ENCODE assay signal across 12 cellular contexts in the genomic region with DNA sequence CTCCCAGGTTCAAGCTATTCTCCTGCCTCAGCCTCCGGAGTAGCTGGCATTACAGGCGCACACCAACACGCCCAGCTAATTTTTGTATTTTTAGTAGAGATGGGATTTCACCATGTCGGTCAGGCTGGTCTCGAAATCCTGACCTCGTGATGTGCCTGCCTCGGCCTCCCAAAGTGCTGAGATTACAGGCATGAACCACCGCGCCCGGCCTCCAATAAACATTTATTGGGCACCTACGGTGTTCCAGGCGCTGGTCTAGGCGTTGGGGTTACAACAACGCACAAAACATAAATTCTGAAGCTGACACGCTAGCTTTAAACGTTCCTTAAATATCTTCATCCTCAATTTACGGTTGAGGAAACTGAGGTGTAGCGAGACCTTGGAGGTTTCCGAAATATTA. TPM values are rescaled to one million over a fixed set of nuclear protein-coding genes. Genes with fewer than 3 reads are reported as not detected.
DNase-seq lines count a peak whose midpoint lies in the region; ATAC-seq, FAIRE-seq and TF ChIP-seq lines count a peak whose summit lies in the region.
"Not testable (repeated sequence)": the region's sequence is repeated elsewhere in the genome, so short reads cannot be mapped to it uniquely, and the experiment has no call there.
"Had no signal": no experiment of that assay in that cellular context is flagged by ENCODE, and none has a peak within 500 bp of the region (broad histone marks: within the 10 kb centered on the region; RNA-seq: fewer than 3 reads in every experiment).

No MANE protein-coding gene starts in this region.

- H3K9me3 ChIP-seq in CD4-positive, alpha-beta T cell (ENCODE audit: control insufficient read depth, low read length); adrenal gland (replicated peaks in 1 of 3); endothelial cell of umbilical vein (replicated peaks; ENCODE audit: control insufficient read depth, insufficient read depth, low read length); kidney (ENCODE audit: control insufficient read depth in 1 of 2, low read length in 2 of 2); osteoblast (ENCODE audit: low read depth, low read length); suprapubic skin: not testable (repeated sequence)

- not testable (repeated sequence) for TF ChIP-seq POLR2A in adrenal gland (IDR thresholded peaks at IDR 0.05); endothelial cell of umbilical vein (IDR thresholded peaks at IDR 0.05; ENCODE audit: low read depth, low read length); suprapubic skin (IDR thresholded peaks at IDR 0.05)

- TF ChIP-seq EP300 in suprapubic skin (IDR thresholded peaks at IDR 0.05): not testable (repeated sequence)

- peak overlapping the region; percentile 82 for H3K4me3 Mint-ChIP-seq in CD4-positive, alpha-beta T cell

- BruUV-seq in endothelial cell of umbilical vein (replicated peaks; lab: Mats Ljungman, UMichigan): TSS peak; percentile 17

- H3K36me3 Mint-ChIP-seq in CD4-positive, alpha-beta T cell (ENCODE audit: low read depth): peaks cover 13% of the 10 kb centered on the region

- H3K36me3 ChIP-seq in adrenal gland (replicated peaks in 1 of 2); endothelial cell of umbilical vein (ENCODE audit: control insufficient read depth in 2 of 2, extremely low read depth in 1 of 2, insufficient read depth in 2 of 2, low read length in 2 of 2); kidney (ENCODE audit: control insufficient read depth in 1 of 2, insufficient read depth in 2 of 2, low read length in 2 of 2); osteoblast (ENCODE audit: insufficient read depth, low read length); suprapubic skin: not testable (repeated sequence)

- H3K9me3 Mint-ChIP-seq in CD4-positive, alpha-beta T cell: not testable (repeated sequence)

- peak overlapping the region; percentile 17 for H3K9ac ChIP-seq in endothelial cell of umbilical vein (replicated peaks; ENCODE audit: extremely low read depth, insufficient read depth, low read length)
- not testable (repeated sequence) for H3K9ac ChIP-seq in kidney (ENCODE audit: low read length in 2 of 2)

- TF ChIP-seq CTCF in CD4-positive, alpha-beta T cell (IDR thresholded peaks at IDR 0.05); VCaP (conservative IDR thresholded peaks at IDR 0.05); adrenal gland (IDR thresholded peaks at IDR 0.05); endothelial cell of umbilical vein (IDR thresholded peaks at IDR 0.05; ENCODE audit: extremely low read depth in 1 of 2, insufficient read depth in 1 of 2, low read depth in 1 of 2, low read length in 2 of 2); kidney (IDR thresholded peaks at IDR 0.05; ENCODE audit: borderline replicate concordance, extremely low read depth, insufficient read depth); osteoblast (IDR thresholded peaks at IDR 0.05; ENCODE audit: extremely low read depth, low read depth, low read length); suprapubic skin (IDR thresholded peaks at IDR 0.05): not testable (repeated sequence)

- H3K4me2 ChIP-seq in endothelial cell of umbilical vein (ENCODE audit: insufficient read depth, low read length) (peak overlapping the region; percentile 54), osteoblast (ENCODE audit: insufficient read depth, low read length) (peak overlapping the region; percentile 72)

- CTCF ChIA-PET in CD4-positive, alpha-beta T cell (lab: Charles Lee): interaction anchor here (1.1 to 2.5 kb wide), 2 partner anchors 16 to 59 kb away, joined by 3 to 8 read pairs; no protein-coding TSS in a partner anchor
- CTCF ChIA-PET in endothelial cell of umbilical vein (lab: Charles Lee): interaction anchor here (2.9 kb wide), 1 partner anchor 59 kb away, joined by 14 read pairs; no protein-coding TSS in a partner anchor

- peak overlapping the region; percentile 57 for H3K4me3 ChIP-seq in Jurkat, Clone E6-1 (ENCODE audit: low read length)
- H3K4me3 ChIP-seq in adrenal gland (peak overlapping the region in 1 of 4 donors; percentile 92), endothelial cell of umbilical vein (replicated peaks in 1 of 3; ENCODE audit: insufficient read depth in 1 of 3, low read depth in 1 of 3, low read length in 3 of 3) (peak overlapping the region in 2 of 3 experiments; percentile 7 to 60), kidney (ENCODE audit: low read length in 2 of 2) (peak overlapping the region in 1 of 2 donors; percentile 52), osteoblast (ENCODE audit: insufficient read depth, low read length) (peak overlapping the region; percentile 87), suprapubic skin (peak overlapping the region; percentile 83)

- peak overlapping the region; percentile 100 for H3K27ac Mint-ChIP-seq in CD4-positive, alpha-beta T cell

- dilution Hi-C loops in endothelial cell of umbilical vein (cut with MboI; ENCODE audit: extremely low pct_ligation_motif_present, low sequenced_read_pairs): not testable (repeated sequence)

- H3K4me1 Mint-ChIP-seq in CD4-positive, alpha-beta T cell (ENCODE audit: low read depth): not testable (repeated sequence)

- H3K79me2 ChIP-seq in endothelial cell of umbilical vein (ENCODE audit: control insufficient read depth, insufficient read depth, low read length); osteoblast (ENCODE audit: insufficient read depth, low read length): not testable (repeated sequence)

- FAIRE-seq in endothelial cell of umbilical vein (lab: Jason Lieb, UNC); kidney (lab: Jason Lieb, UNC): not testable (repeated sequence)

- DNase-seq in CD4-positive, alpha-beta T cell; Jurkat, Clone E6-1 (ENCODE audit: low read depth, low spot score); adrenal gland; endothelial cell of umbilical vein (ENCODE audit: low read depth, low spot score); kidney; osteoblast (ENCODE audit: insufficient read length, low spot score, missing footprints); suprapubic skin (ENCODE audit: low spot score in 2 of 2): not testable (repeated sequence)

- not testable (repeated sequence) for H3K27me3 ChIP-seq in CD4-positive, alpha-beta T cell (ENCODE audit: control insufficient read depth, insufficient read depth, low read length); adrenal gland; endothelial cell of umbilical vein (ENCODE audit: control insufficient read depth in 2 of 2, insufficient read depth in 2 of 2, low read length in 2 of 2); osteoblast (ENCODE audit: insufficient read depth, low read length); suprapubic skin

- ATAC-seq in CD4-positive, alpha-beta T cell (ENCODE audit: poor library complexity): not testable (repeated sequence)

- H3K27me3 Mint-ChIP-seq in CD4-positive, alpha-beta T cell: not testable (repeated sequence)

- POLR2A ChIA-PET in CD4-positive, alpha-beta T cell (lab: Charles Lee): interaction anchor here (1.2 to 3.1 kb wide), 4 partner anchors 39 to 178 kb away, joined by 3 to 31 read pairs (median 18); a partner anchor contains a TSS
- POLR2A ChIA-PET in endothelial cell of umbilical vein (lab: Charles Lee): not testable (repeated sequence)

- H4K20me1 ChIP-seq in endothelial cell of umbilical vein (replicated peaks; ENCODE audit: control insufficient read depth, extremely low read depth, insufficient read depth, low read length); osteoblast (ENCODE audit: insufficient read depth, low read length): not testable (repeated sequence)

- WGBS in adrenal gland, 4 donors: 56 to 65% (median 62%) methylated on average over 19 of the region's 19 CpGs
- 69% methylated on average over 19 of the region's 19 CpGs for WGBS in suprapubic skin

- peak overlapping the region; percentile 71 for H2AFZ ChIP-seq in endothelial cell of umbilical vein (ENCODE audit: low read depth, low read length)
- peak overlapping the region; percentile 61 for H2AFZ ChIP-seq in osteoblast (ENCODE audit: low read length)

- intact Hi-C loops in CD4-positive, alpha-beta T cell (cut with DNase I, micrococcal nuclease): loop anchor here in 1 of 2 experiments (1.0 to 5.0 kb wide), 5 partner anchors 39 to 252 kb away; a partner anchor contains a TSS
- intact Hi-C loops in adrenal gland (cut with DNase I); endothelial cell of umbilical vein (cut with micrococcal nuclease); kidney (cut with DNase I): not testable (repeated sequence)

- peak overlapping the region; percentile 76 for H3K27ac ChIP-seq in CD4-positive, alpha-beta T cell (ENCODE audit: low read depth, low read length)
- H3K27ac ChIP-seq in VCaP (peak overlapping the region; percentile 90), adrenal gland (peak overlapping the region in 3 of 5 donors; percentile 98 to 100 (median 100)), endothelial cell of umbilical vein (ENCODE audit: insufficient read depth, low read depth, low read length) (peak overlapping the region; percentile 15), kidney (ENCODE audit: low read depth in 2 of 2, low read length in 2 of 2) (peak overlapping the region; percentile 70 to 79), osteoblast (ENCODE audit: low read depth, low read length) (peak overlapping the region; percentile 47)
- not testable (repeated sequence) for H3K27ac ChIP-seq in suprapubic skin

- H3K4me1 ChIP-seq in adrenal gland (replicated peaks in 1 of 2); endothelial cell of umbilical vein (ENCODE audit: control insufficient read depth, extremely low read depth, insufficient read depth, low read length); kidney (ENCODE audit: control insufficient read depth in 1 of 2, insufficient read depth in 1 of 2, low read depth in 1 of 2, low read length in 2 of 2); osteoblast (ENCODE audit: insufficient read depth, low read length): not testable (repeated sequence)
- peaks cover 10% of the 10 kb centered on the region for H3K4me1 ChIP-seq in suprapubic skin

- H3K9me1 ChIP-seq in endothelial cell of umbilical vein (replicated peaks; ENCODE audit: control insufficient read depth, extremely low read depth, insufficient read depth, low read length): not testable (repeated sequence)

RNA-seq across cellular contexts. Expression of a gene that starts 0.6 kb away (rescaled TPM):
- total RNA-seq in CD4-positive, alpha-beta T cell: 10 to 100 TPM; 91.6 to 92.5 TPM
- 4.8 TPM for polyA plus RNA-seq in Jurkat, Clone E6-1 (2012; ENCODE audit: insufficient read depth, insufficient read length)
- total RNA-seq in adrenal gland (10 to 100 TPM in 7 of 8 donors, 1 to 10 TPM in 1; 6.5 to 39.1 (median 13.0) TPM), endothelial cell of umbilical vein (10.5 and 13.2 TPM in 2 replicates), kidney (30.6 TPM), osteoblast (8.5 and 9.8 TPM in 2 replicates), suprapubic skin (10 to 100 TPM in 2 of 4 donors, 1 to 10 TPM in 2; 1.4 to 16.5 (median 10.6) TPM)
- polyA plus RNA-seq in adrenal gland (10 to 100 TPM in 2 of 3 donors, 1 to 10 TPM in 1; 3.9 to 17.7 (median 12.4) TPM), endothelial cell of umbilical vein (14.4 and 19.8 TPM in 2 replicates), kidney (ENCODE audit: insufficient read depth, low read depth, low replicate concordance) (10.3 TPM)
- polyA plus RNA-seq in endothelial cell of umbilical vein (2011; cell fraction: cytosol; rRNA removed): 9.5 and 17.5 TPM in 2 replicates
- 9.4 and 13.6 TPM in 2 replicates for polyA plus RNA-seq in endothelial cell of umbilical vein (2011; cell fraction: nucleus; rRNA removed)
- 6.7 and 18.4 TPM in 2 replicates for polyA plus RNA-seq in endothelial cell of umbilical vein (2012)
- polyA minus RNA-seq in endothelial cell of umbilical vein: 10.4 and 11.3 TPM in 2 replicates
- polyA minus RNA-seq in endothelial cell of umbilical vein (2011; cell fraction: cytosol; rRNA and poly(A)+ RNA removed): 8.4 TPM
- 6.2 and 13.4 TPM in 2 replicates for polyA minus RNA-seq in endothelial cell of umbilical vein (2011; cell fraction: nucleus; rRNA and poly(A)+ RNA removed)

RNA-seq across cellular contexts. Expression of a gene that starts 38.2 kb away (rescaled TPM):
- 100 to 1,000 TPM; 152 to 154 TPM for total RNA-seq in CD4-positive, alpha-beta T cell
- polyA plus RNA-seq in Jurkat, Clone E6-1 (2012; ENCODE audit: insufficient read depth, insufficient read length): 111 TPM
- 100 to 1,000 TPM in 1 of 8 donors, 10 to 100 TPM in 7; 22.6 to 137 (median 64.7) TPM for total RNA-seq in adrenal gland
- polyA plus RNA-seq in adrenal gland: 100 to 1,000 TPM in 2 of 3 donors, 10 to 100 TPM in 1; 39.8 to 730 (median 246) TPM
- 70.7 and 77.0 TPM in 2 replicates for total RNA-seq in endothelial cell of umbilical vein
- 30.5 and 40.7 TPM in 2 replicates for polyA plus RNA-seq in endothelial cell of umbilical vein
- polyA plus RNA-seq in endothelial cell of umbilical vein (2011; cell fraction: cytosol; rRNA removed): 15.1 and 16.4 TPM in 2 replicates
- 229 and 268 TPM in 2 replicates for polyA plus RNA-seq in endothelial cell of umbilical vein (2011; cell fraction: nucleus; rRNA removed)
- polyA plus RNA-seq in endothelial cell of umbilical vein (2012): 48.1 and 63.0 TPM in 2 replicates
- 32.1 and 43.6 TPM in 2 replicates for polyA minus RNA-seq in endothelial cell of umbilical vein
- polyA minus RNA-seq in endothelial cell of umbilical vein (2011; cell fraction: cytosol; rRNA and poly(A)+ RNA removed): 6.7 TPM
- 44.7 and 55.3 TPM in 2 replicates for polyA minus RNA-seq in endothelial cell of umbilical vein (2011; cell fraction: nucleus; rRNA and poly(A)+ RNA removed)
- 83.6 TPM for total RNA-seq in kidney
- 38.0 TPM for polyA plus RNA-seq in kidney (ENCODE audit: insufficient read depth, low read depth, low replicate concordance)
- 17.0 and 17.1 TPM in 2 replicates for total RNA-seq in osteoblast
- total RNA-seq in suprapubic skin: 100 to 1,000 TPM in 1 of 4 donors, 10 to 100 TPM in 3; 55.3 to 135 (median 84.3) TPM

RNA-seq across cellular contexts. Expression of a gene that starts 45.5 kb away (rescaled TPM):
- 10 to 100 TPM; 71.0 to 72.7 TPM for total RNA-seq in CD4-positive, alpha-beta T cell
- polyA plus RNA-seq in Jurkat, Clone E6-1 (2012; ENCODE audit: insufficient read depth, insufficient read length): 62.9 TPM
- total RNA-seq in adrenal gland (100 to 1,000 TPM; 107 to 293 (median 256) TPM), endothelial cell of umbilical vein (108 and 115 TPM in 2 replicates), kidney (107 TPM), osteoblast (45.2 and 61.3 TPM in 2 replicates), suprapubic skin (100 to 1,000 TPM in 2 of 4 donors, 10 to 100 TPM in 2; 86.2 to 137 (median 97.5) TPM)
- polyA plus RNA-seq in adrenal gland (100 to 1,000 TPM; 220 to 306 (median 233) TPM), endothelial cell of umbilical vein (176 and 200 TPM in 2 replicates), kidney (ENCODE audit: insufficient read depth, low read depth, low replicate concordance) (142 TPM)
- 88.9 and 89.2 TPM in 2 replicates for polyA plus RNA-seq in endothelial cell of umbilical vein (2011; cell fraction: cytosol; rRNA removed)
- polyA plus RNA-seq in endothelial cell of umbilical vein (2011; cell fraction: nucleus; rRNA removed): 123 and 145 TPM in 2 replicates
- polyA plus RNA-seq in endothelial cell of umbilical vein (2012): 79.8 and 86.6 TPM in 2 replicates
- 131 and 148 TPM in 2 replicates for polyA minus RNA-seq in endothelial cell of umbilical vein
- 36.5 TPM for polyA minus RNA-seq in endothelial cell of umbilical vein (2011; cell fraction: cytosol; rRNA and poly(A)+ RNA removed)
- 54.8 and 73.4 TPM in 2 replicates for polyA minus RNA-seq in endothelial cell of umbilical vein (2011; cell fraction: nucleus; rRNA and poly(A)+ RNA removed)

RNA-seq across cellular contexts. Expression of a gene that starts 54.8 kb away (rescaled TPM):
- not detected for total RNA-seq in CD4-positive, alpha-beta T cell
- polyA plus RNA-seq in Jurkat, Clone E6-1 (2012; ENCODE audit: insufficient read depth, insufficient read length): not detected
- total RNA-seq in adrenal gland: 10 to 100 TPM in 1 of 8 donors, 1 to 10 TPM in 6, not detected in 1; 1.3 to 12.2 (median 4.2) TPM
- polyA plus RNA-seq in adrenal gland: 10 to 100 TPM in 2 of 3 donors, 1 to 10 TPM in 1; 5.4 to 68.1 (median 14.2) TPM
- total RNA-seq in endothelial cell of umbilical vein: not detected in 2 replicates
- polyA plus RNA-seq in endothelial cell of umbilical vein: not detected in 2 replicates
- polyA plus RNA-seq in endothelial cell of umbilical vein (2011; cell fraction: cytosol; rRNA removed): not detected in 2 replicates
- polyA plus RNA-seq in endothelial cell of umbilical vein (2011; cell fraction: nucleus; rRNA removed): not detected in 2 replicates
- not detected in 2 replicates for polyA plus RNA-seq in endothelial cell of umbilical vein (2012)
- polyA minus RNA-seq in endothelial cell of umbilical vein: not detected in 2 replicates
- polyA minus RNA-seq in endothelial cell of umbilical vein (2011; cell fraction: cytosol; rRNA and poly(A)+ RNA removed): not detected
- not detected in 2 replicates for polyA minus RNA-seq in endothelial cell of umbilical vein (2011; cell fraction: nucleus; rRNA and poly(A)+ RNA removed)
- 1.6 TPM for total RNA-seq in kidney
- polyA plus RNA-seq in kidney (ENCODE audit: insufficient read depth, low read depth, low replicate concordance): 25.0 TPM
- total RNA-seq in osteoblast: not detected in 2 replicates
- 1 to 10 TPM in 2 of 4 donors, not detected in 2; 2.7 to 9.7 TPM for total RNA-seq in suprapubic skin
- total RNA-seq: HT1080, left ventricle myocardium superior, NCI-H460, RPMI7951 had no signal

RNA-seq across cellular contexts. Expression of a gene that starts 58.6 kb away (rescaled TPM):
- total RNA-seq in CD4-positive, alpha-beta T cell: not detected
- polyA plus RNA-seq in Jurkat, Clone E6-1 (2012; ENCODE audit: insufficient read depth, insufficient read length): not detected
- total RNA-seq in adrenal gland (1 to 10 TPM in 3 of 8 donors, under 1 TPM in 1, not detected in 4; 0.83 to 4.5 (median 1.4) TPM), endothelial cell of umbilical vein (not detected in 2 replicates), kidney (not detected), osteoblast (not detected in 2 replicates), suprapubic skin (not detected)
- polyA plus RNA-seq in adrenal gland (1 to 10 TPM in 1 of 3 donors, under 1 TPM in 1, not detected in 1; 0.67 to 2.4 TPM), endothelial cell of umbilical vein (not detected in 2 replicates), kidney (ENCODE audit: insufficient read depth, low read depth, low replicate concordance) (not detected)
- polyA plus RNA-seq in endothelial cell of umbilical vein (2011; cell fraction: cytosol; rRNA removed): not detected in 2 replicates
- polyA plus RNA-seq in endothelial cell of umbilical vein (2011; cell fraction: nucleus; rRNA removed): not detected in 2 replicates
- polyA plus RNA-seq in endothelial cell of umbilical vein (2012): not detected in 2 replicates
- not detected in 2 replicates for polyA minus RNA-seq in endothelial cell of umbilical vein
- polyA minus RNA-seq in endothelial cell of umbilical vein (2011; cell fraction: cytosol; rRNA and poly(A)+ RNA removed): not detected
- not detected in 2 replicates for polyA minus RNA-seq in endothelial cell of umbilical vein (2011; cell fraction: nucleus; rRNA and poly(A)+ RNA removed)
- total RNA-seq: HT1080, left ventricle myocardium superior, NCI-H460, RPMI7951 had no signal
